Comparison of ENCODE assay signal across 1 cellular context in the genomic region with DNA sequence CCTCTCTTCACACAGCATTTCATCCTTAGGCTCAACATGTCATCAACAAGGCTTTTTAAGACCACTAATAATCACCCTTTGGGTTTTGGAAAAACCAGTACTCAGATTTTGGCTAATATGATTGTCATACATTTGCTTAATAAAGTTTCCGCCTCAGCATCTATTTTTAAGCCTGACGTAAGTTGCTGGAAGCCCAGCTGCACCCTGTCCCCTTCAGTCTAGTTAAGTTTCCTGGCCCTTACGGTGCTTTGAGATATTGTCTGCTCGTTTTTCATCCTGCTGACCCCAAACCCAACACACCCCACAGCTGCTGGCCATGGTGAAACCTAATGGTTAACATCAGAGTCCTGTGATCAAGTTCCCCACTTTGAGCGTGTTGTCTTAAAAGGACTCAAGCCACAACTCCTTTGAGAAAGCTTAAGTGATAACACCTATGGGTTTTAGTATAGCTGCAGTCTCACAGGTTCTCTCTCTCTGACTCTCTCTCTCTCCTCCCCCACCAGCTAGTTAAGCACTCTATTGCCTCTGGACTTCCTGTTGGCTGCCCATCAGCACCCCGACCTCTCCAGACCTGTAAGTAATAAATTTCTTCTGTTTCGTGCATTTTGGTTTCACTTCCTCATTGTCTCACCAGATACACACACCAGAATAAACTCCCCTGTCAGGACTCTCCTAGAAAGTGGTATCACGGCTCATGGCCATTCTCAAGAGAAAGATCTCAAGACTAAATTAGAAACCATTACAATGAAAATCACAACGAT.
TF ChIP-seq lines count a peak whose summit lies in the region.

No MANE protein-coding gene starts in this region.

TF ChIP-seq in GM23338, 12 proteins besides CTCF, POLR2A, EP300 and RAD21 (continued from another document):
- TF ChIP-seq, protein P1, sequence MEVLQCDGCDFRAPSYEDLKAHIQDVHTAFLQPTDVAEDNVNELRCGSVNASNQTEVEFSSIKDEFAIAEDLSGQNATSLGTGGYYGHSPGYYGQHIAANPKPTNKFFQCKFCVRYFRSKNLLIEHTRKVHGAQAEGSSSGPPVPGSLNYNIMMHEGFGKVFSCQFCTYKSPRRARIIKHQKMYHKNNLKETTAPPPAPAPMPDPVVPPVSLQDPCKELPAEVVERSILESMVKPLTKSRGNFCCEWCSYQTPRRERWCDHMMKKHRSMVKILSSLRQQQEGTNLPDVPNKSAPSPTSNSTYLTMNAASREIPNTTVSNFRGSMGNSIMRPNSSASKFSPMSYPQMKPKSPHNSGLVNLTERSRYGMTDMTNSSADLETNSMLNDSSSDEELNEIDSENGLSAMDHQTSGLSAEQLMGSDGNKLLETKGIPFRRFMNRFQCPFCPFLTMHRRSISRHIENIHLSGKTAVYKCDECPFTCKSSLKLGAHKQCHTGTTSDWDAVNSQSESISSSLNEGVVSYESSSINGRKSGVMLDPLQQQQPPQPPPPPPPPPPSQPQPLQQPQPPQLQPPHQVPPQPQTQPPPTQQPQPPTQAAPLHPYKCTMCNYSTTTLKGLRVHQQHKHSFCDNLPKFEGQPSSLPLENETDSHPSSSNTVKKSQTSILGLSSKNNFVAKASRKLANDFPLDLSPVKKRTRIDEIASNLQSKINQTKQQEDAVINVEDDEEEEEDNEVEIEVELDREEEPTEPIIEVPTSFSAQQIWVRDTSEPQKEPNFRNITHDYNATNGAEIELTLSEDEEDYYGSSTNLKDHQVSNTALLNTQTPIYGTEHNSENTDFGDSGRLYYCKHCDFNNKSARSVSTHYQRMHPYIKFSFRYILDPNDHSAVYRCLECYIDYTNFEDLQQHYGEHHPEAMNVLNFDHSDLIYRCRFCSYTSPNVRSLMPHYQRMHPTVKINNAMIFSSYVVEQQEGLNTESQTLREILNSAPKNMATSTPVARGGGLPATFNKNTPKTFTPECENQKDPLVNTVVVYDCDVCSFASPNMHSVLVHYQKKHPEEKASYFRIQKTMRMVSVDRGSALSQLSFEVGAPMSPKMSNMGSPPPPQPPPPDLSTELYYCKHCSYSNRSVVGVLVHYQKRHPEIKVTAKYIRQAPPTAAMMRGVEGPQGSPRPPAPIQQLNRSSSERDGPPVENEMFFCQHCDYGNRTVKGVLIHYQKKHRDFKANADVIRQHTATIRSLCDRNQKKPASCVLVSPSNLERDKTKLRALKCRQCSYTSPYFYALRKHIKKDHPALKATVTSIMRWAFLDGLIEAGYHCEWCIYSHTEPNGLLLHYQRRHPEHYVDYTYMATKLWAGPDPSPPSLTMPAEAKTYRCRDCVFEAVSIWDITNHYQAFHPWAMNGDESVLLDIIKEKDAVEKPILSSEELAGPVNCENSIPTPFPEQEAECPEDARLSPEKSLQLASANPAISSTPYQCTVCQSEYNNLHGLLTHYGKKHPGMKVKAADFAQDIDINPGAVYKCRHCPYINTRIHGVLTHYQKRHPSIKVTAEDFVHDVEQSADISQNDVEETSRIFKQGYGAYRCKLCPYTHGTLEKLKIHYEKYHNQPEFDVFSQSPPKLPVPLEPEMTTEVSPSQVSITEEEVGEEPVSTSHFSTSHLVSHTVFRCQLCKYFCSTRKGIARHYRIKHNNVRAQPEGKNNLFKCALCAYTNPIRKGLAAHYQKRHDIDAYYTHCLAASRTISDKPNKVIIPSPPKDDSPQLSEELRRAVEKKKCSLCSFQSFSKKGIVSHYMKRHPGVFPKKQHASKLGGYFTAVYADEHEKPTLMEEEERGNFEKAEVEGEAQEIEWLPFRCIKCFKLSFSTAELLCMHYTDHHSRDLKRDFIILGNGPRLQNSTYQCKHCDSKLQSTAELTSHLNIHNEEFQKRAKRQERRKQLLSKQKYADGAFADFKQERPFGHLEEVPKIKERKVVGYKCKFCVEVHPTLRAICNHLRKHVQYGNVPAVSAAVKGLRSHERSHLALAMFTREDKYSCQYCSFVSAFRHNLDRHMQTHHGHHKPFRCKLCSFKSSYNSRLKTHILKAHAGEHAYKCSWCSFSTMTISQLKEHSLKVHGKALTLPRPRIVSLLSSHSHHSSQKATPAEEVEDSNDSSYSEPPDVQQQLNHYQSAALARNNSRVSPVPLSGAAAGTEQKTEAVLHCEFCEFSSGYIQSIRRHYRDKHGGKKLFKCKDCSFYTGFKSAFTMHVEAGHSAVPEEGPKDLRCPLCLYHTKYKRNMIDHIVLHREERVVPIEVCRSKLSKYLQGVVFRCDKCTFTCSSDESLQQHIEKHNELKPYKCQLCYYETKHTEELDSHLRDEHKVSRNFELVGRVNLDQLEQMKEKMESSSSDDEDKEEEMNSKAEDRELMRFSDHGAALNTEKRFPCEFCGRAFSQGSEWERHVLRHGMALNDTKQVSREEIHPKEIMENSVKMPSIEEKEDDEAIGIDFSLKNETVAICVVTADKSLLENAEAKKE (CRISPR knock-in tag; IDR thresholded peaks at IDR 0.05) = no peak
- TF ChIP-seq, protein P2, sequence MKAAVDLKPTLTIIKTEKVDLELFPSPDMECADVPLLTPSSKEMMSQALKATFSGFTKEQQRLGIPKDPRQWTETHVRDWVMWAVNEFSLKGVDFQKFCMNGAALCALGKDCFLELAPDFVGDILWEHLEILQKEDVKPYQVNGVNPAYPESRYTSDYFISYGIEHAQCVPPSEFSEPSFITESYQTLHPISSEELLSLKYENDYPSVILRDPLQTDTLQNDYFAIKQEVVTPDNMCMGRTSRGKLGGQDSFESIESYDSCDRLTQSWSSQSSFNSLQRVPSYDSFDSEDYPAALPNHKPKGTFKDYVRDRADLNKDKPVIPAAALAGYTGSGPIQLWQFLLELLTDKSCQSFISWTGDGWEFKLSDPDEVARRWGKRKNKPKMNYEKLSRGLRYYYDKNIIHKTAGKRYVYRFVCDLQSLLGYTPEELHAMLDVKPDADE (IDR thresholded peaks at IDR 0.05) = no peak
- TF ChIP-seq ZNF114 (CRISPR knock-in tag; IDR thresholded peaks at IDR 0.05) (no peak), EZH2 (IDR thresholded peaks at IDR 0.05; ENCODE audit: low read depth, unreplicated experiment) (no peak), EZH2phosphoT487 (IDR thresholded peaks at IDR 0.05; ENCODE audit: unreplicated experiment) (no peak), STAT1 (IDR thresholded peaks at IDR 0.05; ENCODE audit: unreplicated experiment) (no peak), ZNF331 (CRISPR knock-in tag; IDR thresholded peaks at IDR 0.05; ENCODE audit: low read depth) (no peak), JUNB (IDR thresholded peaks at IDR 0.05; ENCODE audit: unreplicated experiment) (no peak), POLR2AphosphoS5 (IDR thresholded peaks at IDR 0.05; ENCODE audit: low read depth) (no peak), CREB1 (CRISPR knock-in tag; IDR thresholded peaks at IDR 0.05; ENCODE audit: low read depth) (no peak)
